8 cellular contexts compared by ENCODE assay signal in the genomic region with DNA sequence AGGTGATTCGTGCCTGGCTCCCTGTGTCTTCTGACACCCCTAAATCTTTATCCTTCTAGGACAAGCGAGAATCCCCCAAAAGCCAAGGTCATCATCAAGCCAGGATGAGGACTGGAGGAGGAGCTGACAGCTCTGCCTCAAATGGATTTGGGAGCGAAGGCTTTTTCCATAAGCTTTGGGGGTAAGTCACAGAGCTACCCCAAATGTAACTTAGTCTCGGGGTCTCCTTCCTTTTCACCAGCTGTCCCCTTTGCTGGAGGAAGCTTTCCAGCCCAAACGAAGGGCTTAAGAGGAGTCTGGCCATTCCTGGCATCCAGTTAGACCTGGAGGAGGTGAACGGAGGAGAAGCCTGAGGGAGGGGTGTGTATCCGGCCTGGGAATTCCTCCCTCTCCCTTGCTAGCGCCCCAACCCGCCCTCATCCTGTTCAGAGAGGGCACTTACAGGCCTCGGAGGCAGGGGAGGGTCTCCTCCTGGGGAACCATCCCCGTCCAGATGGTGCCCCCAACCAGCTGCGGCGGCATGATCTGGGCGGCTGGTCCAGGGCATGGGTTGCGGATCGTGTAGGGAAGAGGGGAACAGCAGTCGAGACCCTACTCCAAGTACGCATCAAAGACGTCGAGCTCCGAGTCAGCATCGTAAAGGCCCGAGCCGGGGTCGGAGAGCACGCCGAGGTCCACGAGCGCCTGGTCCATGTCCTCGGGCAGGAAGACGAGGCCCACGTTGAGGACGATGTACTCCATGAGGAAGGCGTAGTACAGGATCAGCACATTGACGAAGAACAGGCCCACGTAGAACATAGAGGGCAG.
A peak's percentile ranks its signal among the peaks of the same experiment; 100 is the strongest.
DNase-seq lines count a peak whose midpoint lies in the region; ATAC-seq and TF ChIP-seq lines count a peak whose summit lies in the region.

No MANE protein-coding gene starts in this region.

- peak; percentile 4 for ATAC-seq in GM19397 (IDR thresholded peaks at IDR 0.05; ENCODE audit: unreplicated experiment)
- ATAC-seq in GM21723 (IDR thresholded peaks at IDR 0.05; ENCODE audit: unreplicated experiment), result no peak

- H3K4me1 ChIP-seq in OCI-LY3 (ENCODE audit: low read length) (peaks cover 47% of the 10 kb centered on the region), endocrine pancreas (ENCODE audit: control insufficient read depth, insufficient read depth, low read length) (peaks cover 5% of the 10 kb centered on the region), neutrophil (ENCODE audit: control insufficient read depth in 1 of 2, insufficient read depth in 1 of 2, low read depth in 1 of 2, low read length in 1 of 2) (peaks cover 64 to 96% of the 10 kb centered on the region in 2 experiments)

- H3K79me2 ChIP-seq in OCI-LY3 (ENCODE audit: low read length), result peaks cover 47% of the 10 kb centered on the region

- no peak overlapping the region for H2AFZ ChIP-seq in OCI-LY3 (ENCODE audit: low read depth, low read length)

- TF ChIP-seq CTCF in OCI-LY3 (IDR thresholded peaks at IDR 0.05; ENCODE audit: low read depth, low read length) (no peak), neutrophil (IDR thresholded peaks at IDR 0.05) (no peak), GM13976 (IDR thresholded peaks at IDR 0.05; ENCODE audit: borderline replicate concordance, control extremely low read depth, extremely low read depth, insufficient read depth, missing control alignments) (no peak)

- peak overlapping the region; percentile 99 for H3K4me2 ChIP-seq in OCI-LY3 (ENCODE audit: low read length)

- H3K9me3 ChIP-seq in OCI-LY3 (ENCODE audit: insufficient read depth, low read length) (no peaks in the 10 kb centered on the region), endocrine pancreas (ENCODE audit: control insufficient read depth, low read length) (no peaks in the 10 kb centered on the region), neutrophil (no peaks in the 10 kb centered on the region)

- H3K36me3 ChIP-seq in OCI-LY3 (replicated peaks; ENCODE audit: low read depth, low read length) (peaks cover 28% of the 10 kb centered on the region), endocrine pancreas (ENCODE audit: control insufficient read depth, insufficient read depth, low read length) (no peaks in the 10 kb centered on the region), neutrophil (no peaks in the 10 kb centered on the region)

- H3K4me3 ChIP-seq in OCI-LY3 (ENCODE audit: low read length) (peak overlapping the region; percentile 78), endocrine pancreas (ENCODE audit: control insufficient read depth, insufficient read depth, low read length) (peak overlapping the region; percentile 68), neutrophil (ENCODE audit: low read depth in 1 of 2, low read length in 1 of 2) (peak overlapping the region; percentile 76 to 84)

- peak overlapping the region; percentile 76 for H3K9ac ChIP-seq in OCI-LY3 (ENCODE audit: low read length)
- H3K9ac ChIP-seq in endocrine pancreas (ENCODE audit: control insufficient read depth, insufficient read depth, low read length), result peak overlapping the region; percentile 82

- H3K27me3 ChIP-seq in OCI-LY3 (ENCODE audit: low read depth, low read length), result no peaks in the 10 kb centered on the region
- no peaks in the 10 kb centered on the region for H3K27me3 ChIP-seq in endocrine pancreas (ENCODE audit: control insufficient read depth, insufficient read depth, low read length)
- peaks cover 6% of the 10 kb centered on the region for H3K27me3 ChIP-seq in neutrophil

- H3K27ac ChIP-seq in OCI-LY3 (ENCODE audit: low read length), result no peak overlapping the region
- peak overlapping the region; percentile 23 for H3K27ac ChIP-seq in neutrophil

- H4K20me1 ChIP-seq in OCI-LY3 (ENCODE audit: insufficient read depth, low read length), result peaks cover 27% of the 10 kb centered on the region

- no peak for DNase-seq in activated effector memory CD4-positive, alpha-beta T cell treated with anti-CD3 and anti-CD28 coated beads, Interleukin-2, amount 50 U/mL, for 16 hours
- DNase-seq in GM13976 (ENCODE audit: low spot score), result no peak
- DNase-seq in stimulated activated CD4-positive, alpha-beta T cell treated with anti-CD3 and anti-CD28 coated beads, Interleukin-2, amount 100 ng/mL, for 24 hours, result no peak

- in situ Hi-C loops in GM13976 (cut with MboI; ENCODE audit: low sequenced_read_pairs, unreplicated experiment), result no loop called here
